Comparison of ENCODE assay signal across 8 cellular contexts in genomic region chr11:120168108-120168959, GRCh38. TPM values are rescaled to one million over a fixed set of nuclear protein-coding genes. Genes with fewer than 3 reads are reported as not detected.
DNase-seq lines count a peak whose midpoint lies in the region; ATAC-seq and TF ChIP-seq lines count a peak whose summit lies in the region.

No MANE protein-coding gene starts in this region.

- H3K9me3 Mint-ChIP-seq in T-helper 1 cell treated with Interleukin-12 subunit alpha and Interleukin-12 subunit beta and Interleukin-4 antibody, amounts not matched to agents 30 μg/mL and 1 μg/mL, for 36 hours, result no peaks in the 10 kb centered on the region

- no peak for DNase-seq in T-helper 1 cell
- no peak for DNase-seq in brain microvascular endothelial cell
- no peak for DNase-seq in testis
- DNase-seq in CD1c-positive myeloid dendritic cell (ENCODE audit: extremely low spot score), result no peak
- no peak for DNase-seq in COLO829 (ENCODE audit: low spot score)

- in situ Hi-C loops in brain microvascular endothelial cell (cut with HindIII; ENCODE audit: low pct_ligation_motif_present, low sequenced_read_pairs), result no loop called here

- peaks cover 6 to 27% (median 15%) of the 10 kb centered on the region in 4 donors for H3K4me1 ChIP-seq in liver (ENCODE audit: control insufficient read depth in 4 of 4, insufficient read depth in 4 of 4, low read length in 3 of 4)
- H3K4me1 ChIP-seq in testis, result peaks cover 4% of the 10 kb centered on the region

- peak overlapping the region in 1 of 2 donors; percentile 36 for H3K9ac ChIP-seq in liver (ENCODE audit: low read depth in 1 of 2, low read length in 2 of 2)

- WGBS in liver, result 30% methylated on average over 35 of the region's 35 CpGs
- 29 to 34% methylated on average over 24 to 35 of the region's 35 CpGs for WGBS in testis, 2 donors

- H3K4me3 ChIP-seq in brain microvascular endothelial cell (ENCODE audit: low read depth, low read length) (peak overlapping the region; percentile 52), liver (ENCODE audit: low read depth in 1 of 3, low read length in 3 of 3) (peak overlapping the region in 2 of 3 donors; percentile 11 to 45), testis (peak overlapping the region; percentile 39 to 61)

- H3K36me3 ChIP-seq in brain microvascular endothelial cell (replicated peaks) (no peaks in the 10 kb centered on the region), liver (ENCODE audit: control insufficient read depth in 4 of 4, insufficient read depth in 3 of 4, low read depth in 1 of 4, low read length in 3 of 4) (no peaks in the 10 kb centered on the region), testis (ENCODE audit: low read depth, missing control alignments) (no peaks in the 10 kb centered on the region)

- ATAC-seq in GM21381 (IDR thresholded peaks at IDR 0.05; ENCODE audit: unreplicated experiment), result no peak

- peak overlapping the region; percentile 49 for H3K4me3 Mint-ChIP-seq in T-helper 1 cell treated with Interleukin-12 subunit alpha and Interleukin-12 subunit beta and Interleukin-4 antibody, amounts not matched to agents 30 μg/mL and 1 μg/mL, for 36 hours

- no peak overlapping the region for H3K27ac Mint-ChIP-seq in T-helper 1 cell treated with Interleukin-12 subunit alpha and Interleukin-12 subunit beta and Interleukin-4 antibody, amounts not matched to agents 30 μg/mL and 1 μg/mL, for 36 hours

- no peaks in the 10 kb centered on the region for H3K36me3 Mint-ChIP-seq in T-helper 1 cell treated with Interleukin-12 subunit alpha and Interleukin-12 subunit beta and Interleukin-4 antibody, amounts not matched to agents 30 μg/mL and 1 μg/mL, for 36 hours (ENCODE audit: low read depth)

- TF ChIP-seq CTCF in brain microvascular endothelial cell (IDR thresholded peaks at IDR 0.05; ENCODE audit: low read depth, low read length, missing control alignments) (no peak), liver (IDR thresholded peaks at IDR 0.05; ENCODE audit: low read depth, low read length, missing input control) (no peak), testis (IDR thresholded peaks at IDR 0.05) (no peak)

- TF ChIP-seq RAD21 in liver (IDR thresholded peaks at IDR 0.05), result no peak

- no peak overlapping the region for H3K27ac ChIP-seq in brain microvascular endothelial cell
- H3K27ac ChIP-seq in liver (ENCODE audit: low read depth in 1 of 2, low read length in 2 of 2), result peak overlapping the region in 1 of 2 donors; percentile 57
- H3K27ac ChIP-seq in testis, result no peak overlapping the region

- peaks cover 16% of the 10 kb centered on the region for H3K27me3 ChIP-seq in brain microvascular endothelial cell (replicated peaks)
- H3K27me3 ChIP-seq in liver (ENCODE audit: control insufficient read depth in 4 of 4, insufficient read depth in 4 of 4, low read length in 3 of 4), result no peaks in the 10 kb centered on the region
- H3K27me3 ChIP-seq in testis, result no peaks in the 10 kb centered on the region

- peaks cover 77% of the 10 kb centered on the region for H3K27me3 Mint-ChIP-seq in T-helper 1 cell treated with Interleukin-12 subunit alpha and Interleukin-12 subunit beta and Interleukin-4 antibody, amounts not matched to agents 30 μg/mL and 1 μg/mL, for 36 hours (ENCODE audit: low read depth)

- intact Hi-C loops in testis (cut with DNase I; ENCODE audit: low total_unique reads), result no loop called here

- H3K4me1 Mint-ChIP-seq in T-helper 1 cell treated with Interleukin-12 subunit alpha and Interleukin-12 subunit beta and Interleukin-4 antibody, amounts not matched to agents 30 μg/mL and 1 μg/mL, for 36 hours (ENCODE audit: low read depth), result peaks cover 7% of the 10 kb centered on the region

- no peak for TF ChIP-seq POLR2A in testis (IDR thresholded peaks at IDR 0.05)

- H3K9me3 ChIP-seq in liver (ENCODE audit: control insufficient read depth in 4 of 4, low read length in 3 of 4), result no peaks in the 10 kb centered on the region
- no peaks in the 10 kb centered on the region for H3K9me3 ChIP-seq in testis

TF ChIP-seq in liver, 16 proteins besides CTCF, POLR2A, EP300 and RAD21:
- TF ChIP-seq MAX (IDR thresholded peaks at IDR 0.05), result no peak

RNA-seq across cellular contexts. Expression of gene TRIM29, which starts 30.4 kb away (rescaled TPM):
- total RNA-seq in liver, result under 1 TPM; 0.33 to 0.37 TPM
- polyA plus RNA-seq in liver, result under 1 TPM; 0.22 to 0.89 TPM
- 10 to 100 TPM; 11.6 to 12.3 TPM for total RNA-seq in testis
- polyA plus RNA-seq in testis (ENCODE audit: insufficient read depth, low read depth, low replicate concordance), result 18.2 TPM

RNA-seq across cellular contexts. Expression of gene OAF, which starts 42.5 kb away (rescaled TPM):
- total RNA-seq in liver, result 10 to 100 TPM; 15.0 to 89.4 TPM
- polyA plus RNA-seq in liver, result 100 to 1,000 TPM in 1 of 2 donors, 10 to 100 TPM in 1; 74.6 to 151 TPM
- total RNA-seq in testis, result 10 to 100 TPM in 1 of 2 donors, 1 to 10 TPM in 1; 8.5 to 11.0 TPM
- 22.6 TPM for polyA plus RNA-seq in testis (ENCODE audit: insufficient read depth, low read depth, low replicate concordance)

Comparison
In these comparisons a context has a peak if more than half of its experiments do, and no peak if none do; other contexts are left out.
1. RNA of gene TRIM29, which starts 30.4 kb away (total RNA-seq): 11.6 to 12.3 TPM in testis; 0.33 to 0.37 TPM in liver; every median in the first group is over 4 times any median in the second.
2. Peak in every context shown above with its lines, with median percentiles within 50 percentile points of each other: H3K4me3 ChIP-seq.